Comparison of ENCODE assay signal across 8 cellular contexts in the genomic region with DNA sequence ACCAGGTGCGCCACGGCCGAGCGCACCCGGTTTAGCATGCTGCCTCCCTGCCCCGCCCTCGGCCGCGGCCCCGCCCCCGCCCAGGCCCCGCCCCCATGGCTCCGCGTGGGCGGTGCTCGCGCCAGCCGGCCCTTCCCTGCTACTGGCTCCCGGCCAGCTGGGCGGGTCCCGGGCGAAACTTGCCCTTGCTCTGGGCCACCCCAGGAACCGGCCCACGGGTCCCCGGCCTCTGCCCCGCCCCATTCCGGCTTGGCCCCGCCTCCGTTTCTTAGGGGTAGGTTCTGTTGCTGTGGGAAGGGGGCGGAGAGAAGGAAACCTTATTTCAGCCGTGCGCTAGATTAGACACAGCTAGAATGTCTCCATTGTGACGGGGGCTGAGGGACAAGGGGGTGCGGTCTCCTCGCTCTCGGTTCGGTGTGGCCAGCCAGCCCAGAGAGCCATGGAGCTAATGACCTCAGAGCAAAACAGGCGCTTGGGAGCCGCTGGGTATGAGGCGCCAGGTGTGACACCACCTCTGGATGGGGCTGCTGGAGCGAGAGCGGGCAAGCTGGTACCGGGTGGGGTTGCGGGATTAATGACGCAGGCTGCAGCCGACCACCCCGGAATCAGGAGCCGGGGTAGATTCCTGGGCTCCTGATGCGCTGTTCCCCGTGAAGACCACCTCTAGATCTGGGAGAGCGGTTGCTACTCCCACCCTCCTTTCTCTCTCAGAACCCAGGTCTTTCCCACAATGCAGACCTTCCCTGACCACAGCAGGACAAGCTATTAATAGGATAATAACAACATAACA. TPM values are rescaled to one million over a fixed set of nuclear protein-coding genes. Genes with fewer than 3 reads are reported as not detected.
A peak's percentile ranks its signal among the peaks of the same experiment; 100 is the strongest.
DNase-seq lines count a peak whose midpoint lies in the region; ATAC-seq, FAIRE-seq and TF ChIP-seq lines count a peak whose summit lies in the region.

Gene PPM1J, minus strand, starts transcription at position 69 of the 790 bp plus-strand sequence. Its CDS starts 31 bp downstream, at position 38.

- ATAC-seq in GM18867 (IDR thresholded peaks at IDR 0.05; ENCODE audit: unreplicated experiment) (peak; percentile 77), HG03097 (IDR thresholded peaks at IDR 0.05; ENCODE audit: low FRiP score, unreplicated experiment) (peak; percentile 69)
- ATAC-seq in central memory CD8-positive, alpha-beta T cell (replicated peaks; ENCODE audit: extremely low read depth, poor library complexity, severe bottlenecking), result peak; percentile 83

- H3K79me2 ChIP-seq in keratinocyte (ENCODE audit: control insufficient read depth, insufficient read depth, low read length), result no peaks in the 10 kb centered on the region

- H3K27ac Mint-ChIP-seq in central memory CD8-positive, alpha-beta T cell (ENCODE audit: low read depth), result peak within 1 kb of the TSS; percentile 90

- dilution Hi-C loops in keratinocyte (cut with MboI; ENCODE audit: extremely low pct_ligation_motif_present, low sequenced_read_pairs), result loop anchor here (5.0 kb wide), 1 partner anchor 67 kb away; no protein-coding TSS in a partner anchor

- peak; percentile 97 for DNase-seq in AG08395 (ENCODE audit: low spot score)
- DNase-seq in NCI-H2227 treated with DMSO at 0.1 percent for 48 hours (lab: John Stamatoyannopoulos, UW), result peak; percentile 86
- DNase-seq in activated CD4-positive, CD25-positive, alpha-beta regulatory T cell treated with anti-CD3 and anti-CD28 coated beads, Interleukin-2, amount 50 U/mL, for 16 hours (ENCODE audit: low read depth, low spot score), result peak; percentile 86
- DNase-seq in central memory CD8-positive, alpha-beta T cell (ENCODE audit: low spot score in 2 of 2), result peak; percentile 94 to 95
- peak; percentile 71 for DNase-seq in keratinocyte (ENCODE audit: low read depth, low spot score)
- peak; percentile 96 for DNase-seq in stimulated activated CD4-positive, alpha-beta T cell treated with anti-CD3 and anti-CD28 coated beads, Interleukin-12 subunit alpha, Interleukin-12 subunit beta, amount 100 ng/mL, for 4 hours

- peaks cover 26% of the 10 kb centered on the region for H3K4me1 Mint-ChIP-seq in central memory CD8-positive, alpha-beta T cell

- no peaks in the 10 kb centered on the region for H3K9me1 ChIP-seq in keratinocyte (ENCODE audit: control insufficient read depth, extremely low read depth, insufficient read depth, low read length)

- TF ChIP-seq CTCF in keratinocyte (optimal IDR thresholded peaks at IDR 0.05 in 1 of 3, IDR thresholded peaks at IDR 0.05 in 1 of 3, conservative IDR thresholded peaks at IDR 0.05 in 1 of 3; ENCODE audit: extremely low read depth in 1 of 3, insufficient read depth in 2 of 3, low read length in 3 of 3), result no peak

- H3K36me3 ChIP-seq in keratinocyte (ENCODE audit: control insufficient read depth in 2 of 2, extremely low read depth in 1 of 2, insufficient read depth in 2 of 2, low read length in 2 of 2), result peaks cover 5 to 7% of the 10 kb centered on the region in 2 experiments

- H3K27me3 Mint-ChIP-seq in central memory CD8-positive, alpha-beta T cell, result peaks cover 11% of the 10 kb centered on the region

- FAIRE-seq in keratinocyte (lab: Jason Lieb, UNC), result no peak

- peak within 1 kb of the TSS; percentile 100 for H3K4me2 ChIP-seq in keratinocyte (ENCODE audit: control insufficient read depth, extremely low read depth, insufficient read depth, low read depth, low read length)

- peak within 1 kb of the TSS; percentile 75 for H3K27ac ChIP-seq in keratinocyte (ENCODE audit: control insufficient read depth, insufficient read depth, low read length)

- no peaks in the 10 kb centered on the region for H4K20me1 ChIP-seq in keratinocyte (ENCODE audit: control insufficient read depth, extremely low read depth, insufficient read depth, low read length)

- peak within 1 kb of the TSS; percentile 97 for H2AFZ ChIP-seq in keratinocyte (ENCODE audit: control insufficient read depth, low read length)

- peak within 1 kb of the TSS; percentile 90 for H3K4me3 Mint-ChIP-seq in central memory CD8-positive, alpha-beta T cell

- no peaks in the 10 kb centered on the region for H3K9me3 ChIP-seq in keratinocyte (ENCODE audit: control insufficient read depth, low read depth, low read length)

- H3K9ac ChIP-seq in keratinocyte (ENCODE audit: control insufficient read depth, extremely low read depth, insufficient read depth, low read length), result peak within 1 kb of the TSS; percentile 78

- H3K4me3 ChIP-seq in keratinocyte (ENCODE audit: control insufficient read depth in 2 of 3, extremely low read depth in 1 of 3, insufficient read depth in 2 of 3, low read depth in 1 of 3, low read length in 3 of 3), result peak within 1 kb of the TSS; percentile 69 to 89 (median 83)

- peaks cover 8% of the 10 kb centered on the region for H3K4me1 ChIP-seq in keratinocyte (ENCODE audit: control insufficient read depth, extremely low read depth, insufficient read depth, low read length)

- H3K27me3 ChIP-seq in keratinocyte (ENCODE audit: control insufficient read depth, extremely low read depth, insufficient read depth, low read length), result no peaks in the 10 kb centered on the region

- H3K36me3 Mint-ChIP-seq in central memory CD8-positive, alpha-beta T cell (ENCODE audit: insufficient read depth), result peaks cover 7% of the 10 kb centered on the region

- no peaks in the 10 kb centered on the region for H3K9me3 Mint-ChIP-seq in central memory CD8-positive, alpha-beta T cell

RNA-seq across cellular contexts. Expression of gene PPM1J, which starts in this region (rescaled TPM):
- polyA plus RNA-seq in keratinocyte, result 7.7 to 14.2 TPM (median 7.7 TPM) in 3 replicates
- polyA plus RNA-seq in keratinocyte (2011; ENCODE audit: low read depth), result 1.3 TPM
- 5.5 and 8.3 TPM in 2 replicates for polyA plus RNA-seq in keratinocyte (2011; cell fraction: cytosol; rRNA removed)
- polyA plus RNA-seq in keratinocyte (2011; cell fraction: nucleus; rRNA removed), result 32.6 and 41.3 TPM in 2 replicates
- polyA plus RNA-seq in keratinocyte (2012; ENCODE audit: low replicate concordance), result 7.1 and 7.8 TPM in 2 replicates
- 4.0 to 7.7 TPM (median 6.9 TPM) in 3 replicates for polyA minus RNA-seq in keratinocyte
- 6.9 TPM for polyA minus RNA-seq in keratinocyte (2011; cell fraction: cytosol; rRNA and poly(A)+ RNA removed)
- 3.6 and 3.9 TPM in 2 replicates for polyA minus RNA-seq in keratinocyte (2011; cell fraction: nucleus; rRNA and poly(A)+ RNA removed)

Comparison
In these comparisons a context has a peak if more than half of its experiments do, and no peak if none do; other contexts are left out.
1. Peak in every context shown above with its lines: DNase-seq, ATAC-seq, H3K4me3 ChIP-seq and H3K27ac ChIP-seq.